Comparison of ENCODE assay signal across 8 cellular contexts in the genomic region with DNA sequence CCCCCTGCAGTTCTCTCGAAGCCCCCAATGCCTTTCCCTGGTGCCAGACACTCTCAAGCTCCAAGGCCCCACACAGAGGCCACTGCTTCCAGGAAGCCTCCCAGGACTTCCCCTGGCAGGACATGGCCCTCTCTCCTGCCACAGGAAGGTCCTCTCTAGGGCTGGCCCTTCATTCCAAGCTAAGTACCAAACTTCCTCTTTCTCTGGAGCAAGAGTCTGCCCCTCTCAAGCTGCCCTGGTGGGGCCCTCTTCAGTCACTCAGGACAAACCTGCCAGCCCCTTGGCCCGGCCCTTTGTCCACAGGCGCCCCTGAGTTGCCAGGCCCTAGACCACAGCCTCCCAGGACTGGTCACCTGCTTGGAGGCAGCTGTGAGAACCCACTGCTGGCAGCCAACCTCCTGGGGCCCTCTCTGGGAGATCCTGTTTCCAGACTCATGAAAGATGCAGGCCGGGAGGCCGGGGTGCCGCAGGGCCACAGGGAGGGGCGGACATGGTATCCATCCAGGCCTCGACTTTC. TPM values are rescaled to one million over a fixed set of nuclear protein-coding genes. Genes with fewer than 3 reads are reported as not detected.
DNase-seq lines count a peak whose midpoint lies in the region; ATAC-seq and TF ChIP-seq lines count a peak whose summit lies in the region.

No MANE protein-coding gene starts in this region.

- H3K27ac ChIP-seq in esophagus squamous epithelium, result peak overlapping the region; percentile 47 to 97 (median 86)
- no peak overlapping the region for H3K27ac ChIP-seq in neural progenitor cell

- H3K4me1 Mint-ChIP-seq in CD14-positive monocyte (peaks cover 71% of the 10 kb centered on the region), neural progenitor cell (peaks cover 23% of the 10 kb centered on the region)
- H3K4me1 Mint-ChIP-seq in T-helper 1 cell treated with Interleukin-12 subunit alpha and Interleukin-12 subunit beta and Interleukin-4 antibody, amounts not matched to agents 30 μg/mL and 1 μg/mL, for 36 hours (ENCODE audit: low read depth), result peaks cover 43% of the 10 kb centered on the region

- H3K27me3 Mint-ChIP-seq in CD14-positive monocyte (ENCODE audit: low read depth in 3 of 3) (peaks cover 0 to 3% (median 0%) of the 10 kb centered on the region in 3 donors), neural progenitor cell (ENCODE audit: insufficient read depth, low read depth) (peaks cover 3% of the 10 kb centered on the region)
- H3K27me3 Mint-ChIP-seq in T-helper 1 cell treated with Interleukin-12 subunit alpha and Interleukin-12 subunit beta and Interleukin-4 antibody, amounts not matched to agents 30 μg/mL and 1 μg/mL, for 36 hours (ENCODE audit: low read depth), result no peaks in the 10 kb centered on the region

- H3K4me1 ChIP-seq in esophagus squamous epithelium (peaks cover 60 to 77% (median 69%) of the 10 kb centered on the region in 3 donors), neural progenitor cell (peaks cover 10% of the 10 kb centered on the region)

- H3K9me3 Mint-ChIP-seq in CD14-positive monocyte, result peaks cover 0 to 2% (median 0%) of the 10 kb centered on the region in 7 donors
- H3K9me3 Mint-ChIP-seq in T-helper 1 cell treated with Interleukin-12 subunit alpha and Interleukin-12 subunit beta and Interleukin-4 antibody, amounts not matched to agents 30 μg/mL and 1 μg/mL, for 36 hours, result no peaks in the 10 kb centered on the region
- H3K9me3 Mint-ChIP-seq in neural progenitor cell, result no peaks in the 10 kb centered on the region

- H3F3A ChIP-seq in neural progenitor cell (ENCODE audit: low read depth), result no peaks in the 10 kb centered on the region

- no peaks in the 10 kb centered on the region for H4K20me1 ChIP-seq in neural progenitor cell (ENCODE audit: low read depth)

- no peaks in the 10 kb centered on the region for H3K9me3 ChIP-seq in esophagus squamous epithelium
- no peaks in the 10 kb centered on the region for H3K9me3 ChIP-seq in neural progenitor cell (ENCODE audit: low read depth)

- H3K27me3 ChIP-seq in esophagus squamous epithelium (no peaks in the 10 kb centered on the region), neural progenitor cell (no peaks in the 10 kb centered on the region)

- H3K4me3 ChIP-seq in esophagus squamous epithelium, result peak overlapping the region in 1 of 4 donors; percentile 29
- no peak overlapping the region for H3K4me3 ChIP-seq in neural progenitor cell

- H3K9ac ChIP-seq in neural progenitor cell, result no peak overlapping the region

- H2AFZ ChIP-seq in neural progenitor cell (replicated peaks), result no peak overlapping the region

- no peak for TF ChIP-seq CTCF in CD14-positive monocyte (IDR thresholded peaks at IDR 0.05)
- no peak for TF ChIP-seq CTCF in esophagus squamous epithelium (IDR thresholded peaks at IDR 0.05)
- no peak for TF ChIP-seq CTCF in neural progenitor cell (IDR thresholded peaks at IDR 0.05)

- H3K79me2 ChIP-seq in neural progenitor cell (ENCODE audit: low read depth), result no peaks in the 10 kb centered on the region

- H3K36me3 ChIP-seq in esophagus squamous epithelium (peaks cover 6 to 32% (median 7%) of the 10 kb centered on the region in 3 donors), neural progenitor cell (no peaks in the 10 kb centered on the region)

- peak overlapping the region; percentile 52 to 62 for H3K4me3 Mint-ChIP-seq in CD14-positive monocyte
- H3K4me3 Mint-ChIP-seq in T-helper 1 cell treated with Interleukin-12 subunit alpha and Interleukin-12 subunit beta and Interleukin-4 antibody, amounts not matched to agents 30 μg/mL and 1 μg/mL, for 36 hours, result no peak overlapping the region
- H3K4me3 Mint-ChIP-seq in neural progenitor cell, result no peak overlapping the region

- peak; percentile 50 for DNase-seq in CD14-positive monocyte (ENCODE audit: low spot score)
- DNase-seq in esophagus squamous epithelium (lab: John Stamatoyannopoulos, UW), result no peak
- no peak for DNase-seq in neural progenitor cell (ENCODE audit: low spot score)
- no peak for DNase-seq in DMS153 (lab: John Stamatoyannopoulos, UW)

- intact Hi-C loops in CD14-positive monocyte (cut with micrococcal nuclease), result no loop called here
- intact Hi-C loops in esophagus squamous epithelium (cut with DNase I), result no loop called here

- no peak for TF ChIP-seq POLR2A in esophagus squamous epithelium (IDR thresholded peaks at IDR 0.05)

- 45 to 52% methylated on average over 2 to 5 of the region's 8 CpGs for WGBS in esophagus squamous epithelium, 2 donors

- ATAC-seq in GM18502 (IDR thresholded peaks at IDR 0.05; ENCODE audit: poor library complexity, unreplicated experiment), result no peak
- ATAC-seq in GM18873 (IDR thresholded peaks at IDR 0.05; ENCODE audit: low FRiP score, unreplicated experiment), result no peak
- no peak for ATAC-seq in GM19452 (IDR thresholded peaks at IDR 0.05; ENCODE audit: unreplicated experiment)

- peak overlapping the region; percentile 86 to 93 (median 90) for H3K27ac Mint-ChIP-seq in CD14-positive monocyte
- H3K27ac Mint-ChIP-seq in T-helper 1 cell treated with Interleukin-12 subunit alpha and Interleukin-12 subunit beta and Interleukin-4 antibody, amounts not matched to agents 30 μg/mL and 1 μg/mL, for 36 hours, result peak overlapping the region; percentile 75
- H3K27ac Mint-ChIP-seq in neural progenitor cell, result peak overlapping the region; percentile 63

- peaks cover 71 to 91% of the 10 kb centered on the region in 2 donors for H3K36me3 Mint-ChIP-seq in CD14-positive monocyte
- H3K36me3 Mint-ChIP-seq in T-helper 1 cell treated with Interleukin-12 subunit alpha and Interleukin-12 subunit beta and Interleukin-4 antibody, amounts not matched to agents 30 μg/mL and 1 μg/mL, for 36 hours (ENCODE audit: low read depth), result peaks cover 14% of the 10 kb centered on the region
- peaks cover 3% of the 10 kb centered on the region for H3K36me3 Mint-ChIP-seq in neural progenitor cell

- no peak overlapping the region for H3K4me2 ChIP-seq in neural progenitor cell

RNA-seq across cellular contexts. Expression of gene NINJ1, which starts 6.6 kb away (rescaled TPM):
- polyA plus RNA-seq in CD14-positive monocyte, result 100 to 1,000 TPM; 290 to 469 TPM
- total RNA-seq in esophagus squamous epithelium (10 to 100 TPM; 12.6 to 61.3 (median 31.4) TPM), neural progenitor cell (ENCODE audit: low replicate concordance) (3.9 and 27.3 TPM in 2 replicates)

RNA-seq across cellular contexts. Expression of gene CARD19, which starts 31.4 kb away (rescaled TPM):
- polyA plus RNA-seq in CD14-positive monocyte, result 100 to 1,000 TPM; 130 to 137 TPM
- total RNA-seq in esophagus squamous epithelium (10 to 100 TPM; 16.2 to 37.8 (median 29.0) TPM), neural progenitor cell (ENCODE audit: low replicate concordance) (12.3 and 33.4 TPM in 2 replicates)

RNA-seq across cellular contexts. Expression of gene WNK2, which starts 56.5 kb away (rescaled TPM):
- polyA plus RNA-seq in CD14-positive monocyte, result not detected
- 1 to 10 TPM in 3 of 4 donors, under 1 TPM in 1; 0.40 to 8.8 (median 5.2) TPM for total RNA-seq in esophagus squamous epithelium
- 6.2 and 16.7 TPM in 2 replicates for total RNA-seq in neural progenitor cell (ENCODE audit: low replicate concordance)

Comparison
In these comparisons a context has a peak if more than half of its experiments do, and no peak if none do; other contexts are left out.
1. H3K4me3 Mint-ChIP-seq: peak in CD14-positive monocyte (2 of 2); none in T-helper 1 cell treated with Interleukin-12 subunit alpha and Interleukin-12 subunit beta and Interleukin-4 antibody, amounts not matched to agents 30 μg/mL and 1 μg/mL, for 36 hours (single experiment) and neural progenitor cell (single experiment).
2. Peak in every context shown above with its lines, with median percentiles within 50 percentile points of each other: H3K27ac Mint-ChIP-seq.